Comparison of ENCODE assay signal across 33 cellular contexts in the genomic region with DNA sequence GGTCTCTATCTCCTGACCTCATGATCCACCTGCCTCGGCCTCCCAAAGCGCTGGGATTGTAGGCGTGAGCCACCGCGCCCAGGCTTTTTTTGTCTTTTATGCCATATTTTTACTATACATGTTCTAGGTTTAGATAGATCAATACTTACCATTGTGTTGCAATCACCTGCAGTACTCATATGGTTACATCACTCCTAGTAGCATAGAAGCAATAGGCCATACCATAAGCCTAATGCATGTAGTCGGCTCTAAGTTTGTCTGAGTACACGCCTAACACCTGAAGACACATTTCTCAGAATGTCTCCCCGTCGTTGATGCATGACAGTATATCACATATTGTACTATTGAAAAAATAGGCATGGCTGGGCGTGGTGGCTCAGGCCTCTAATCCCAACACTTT.
"Had no signal": no experiment of that assay in that cellular context is flagged by ENCODE, and none has a peak within 500 bp of the region (broad histone marks: within the 10 kb centered on the region; RNA-seq: fewer than 3 reads in every experiment).

No MANE protein-coding gene starts in this region.

- H3K27me3 ChIP-seq: adrenal gland, body of pancreas, breast epithelium, SJSA1 had no signal

- H3K4me1 Mint-ChIP-seq: activated CD4-positive, alpha-beta T cell treated with anti-CD3 and anti-CD28 coated beads for 36 hours; activated CD4-positive, alpha-beta T cell treated with anti-CD3 and anti-CD28 coated beads, Interleukin-2, amount 10 ng/mL, durations not matched to agents 7 days and 5 days had no signal

- DNase-seq: activated CD4-positive, alpha-beta T cell treated with anti-CD3 and anti-CD28 coated beads for 36 hours; activated CD4-positive, alpha-beta T cell treated with anti-CD3 and anti-CD28 coated beads, Interleukin-2, amount 10 ng/mL, durations not matched to agents 7 days and 5 days; activated CD4-positive, alpha-beta T cell treated with anti-CD3 and anti-CD28 coated beads, Interleukin-2, amount 50 U/mL, for 48 hours; activated CD8-positive, alpha-beta T cell treated with anti-CD3 and anti-CD28 coated beads, Interleukin-2, amount 10 ng/mL, durations not matched to agents 7 days and 5 days; activated gamma-delta T cell treated with Interleukin-2 at 50 U/mL for 16 hours; activated naive CD4-positive, alpha-beta T cell treated with anti-CD3 and anti-CD28 coated beads for 36 hours; activated T-cell treated with anti-CD3 and anti-CD28 coated beads for 4 hours; activated T-cell treated with anti-CD3 and anti-CD28 coated beads, Interleukin-2, amount 50 U/mL, for 4 hours; adrenal gland; body of pancreas; caudate nucleus; cerebellar nuclear complex; Kasumi-1; KG1; MM.1S; NCI-H1048; NCI-H1105 treated with DMSO at 0.1 percent for 48 hours; NCI-H1436; NCI-H1694; NCI-H1930; NCI-H2081 treated with DMSO at 0.1 percent for 48 hours; NCI-H226; NCI-H524 treated with DMSO at 0.1 percent for 48 hours; OCI-M1; Right ventricle myocardium superior; SK-N-SH had no signal

- H3K4me3 ChIP-seq: adrenal gland, body of pancreas, breast epithelium, SJSA1 had no signal

- H3K27ac Mint-ChIP-seq: activated CD4-positive, alpha-beta T cell treated with anti-CD3 and anti-CD28 coated beads for 36 hours; activated CD4-positive, alpha-beta T cell treated with anti-CD3 and anti-CD28 coated beads, Interleukin-2, amount 10 ng/mL, durations not matched to agents 7 days and 5 days; activated CD8-positive, alpha-beta T cell treated with anti-CD3 and anti-CD28 coated beads, Interleukin-2, amount 10 ng/mL, durations not matched to agents 7 days and 5 days; activated naive CD4-positive, alpha-beta T cell treated with anti-CD3 and anti-CD28 coated beads for 36 hours; activated naive CD4-positive, alpha-beta T cell treated with anti-CD3 and anti-CD28 coated beads, Interleukin-2, amount 50 U/mL, for 72 hours; activated T-helper 1 cell treated with anti-CD3 and anti-CD28 coated beads, Interleukin-12 subunit alpha, Interleukin-12 subunit beta, Interleukin-2, Interleukin-4 antibody, amounts not matched to agents 30 ng/mL and 10 ng/mL and 1 ng/mL, durations not matched to agents 14 hours and 24 hours and 36 hours; T-helper 1 cell treated with Interleukin-12 subunit alpha and Interleukin-12 subunit beta and Interleukin-4 antibody, amounts not matched to agents 30 μg/mL and 1 μg/mL, for 36 hours; T-helper 2 cell treated with Interferon-gamma antibody and Interleukin-4, amounts not matched to agents 5 μg/mL and 100 μg/mL, for 36 hours had no signal

- H3K4me3 Mint-ChIP-seq: activated CD4-positive, alpha-beta T cell treated with anti-CD3 and anti-CD28 coated beads for 36 hours; activated CD4-positive, alpha-beta T cell treated with anti-CD3 and anti-CD28 coated beads, Interleukin-2, amount 10 ng/mL, durations not matched to agents 7 days and 5 days; activated CD8-positive, alpha-beta T cell treated with anti-CD3 and anti-CD28 coated beads, Interleukin-2, amount 10 ng/mL, durations not matched to agents 7 days and 5 days; activated naive CD4-positive, alpha-beta T cell treated with anti-CD3 and anti-CD28 coated beads for 36 hours; activated T-cell treated with anti-CD3 and anti-CD28 coated beads, Interleukin-2, amount 50 U/mL, for 4 hours; activated T-helper 1 cell treated with anti-CD3 and anti-CD28 coated beads, Interleukin-12 subunit alpha, Interleukin-12 subunit beta, Interleukin-2, Interleukin-4 antibody, amounts not matched to agents 30 ng/mL and 10 ng/mL and 1 ng/mL, durations not matched to agents 14 hours and 24 hours and 36 hours; T-helper 1 cell treated with Interleukin-12 subunit alpha and Interleukin-12 subunit beta and Interleukin-4 antibody, amounts not matched to agents 30 μg/mL and 1 μg/mL, for 36 hours; T-helper 2 cell treated with Interferon-gamma antibody and Interleukin-4, amounts not matched to agents 5 μg/mL and 100 μg/mL, for 36 hours had no signal

- H3K36me3 Mint-ChIP-seq: activated naive CD4-positive, alpha-beta T cell treated with anti-CD3 and anti-CD28 coated beads, Interleukin-2, amount 50 U/mL, for 72 hours had no signal

- H3K36me3 ChIP-seq: adrenal gland, breast epithelium, SJSA1 had no signal

- H3K9me3 Mint-ChIP-seq: activated naive CD4-positive, alpha-beta T cell treated with anti-CD3 and anti-CD28 coated beads, Interleukin-2, amount 50 U/mL, for 72 hours; activated T-cell treated with anti-CD3 and anti-CD28 coated beads, Interleukin-2, amount 50 U/mL, for 4 hours; activated T-helper 1 cell treated with anti-CD3 and anti-CD28 coated beads, Interleukin-12 subunit alpha, Interleukin-12 subunit beta, Interleukin-2, Interleukin-4 antibody, amounts not matched to agents 30 ng/mL and 10 ng/mL and 1 ng/mL, durations not matched to agents 14 hours and 24 hours and 36 hours; T-helper 1 cell treated with Interleukin-12 subunit alpha and Interleukin-12 subunit beta and Interleukin-4 antibody, amounts not matched to agents 30 μg/mL and 1 μg/mL, for 36 hours; T-helper 2 cell treated with Interferon-gamma antibody and Interleukin-4, amounts not matched to agents 5 μg/mL and 100 μg/mL, for 36 hours had no signal

- FAIRE-seq: astrocyte had no signal

- H3K27me3 Mint-ChIP-seq: activated CD4-positive, alpha-beta T cell treated with anti-CD3 and anti-CD28 coated beads for 36 hours; activated CD4-positive, alpha-beta T cell treated with anti-CD3 and anti-CD28 coated beads, Interleukin-2, amount 10 ng/mL, durations not matched to agents 7 days and 5 days had no signal
